15 cellular contexts compared by ENCODE assay signal in genomic region chr13:23770428-23770827, GRCh38.
"Had no signal": no experiment of that assay in that cellular context is flagged by ENCODE, and none has a peak within 500 bp of the region (broad histone marks: within the 10 kb centered on the region; RNA-seq: fewer than 3 reads in every experiment).

No MANE protein-coding gene starts in this region.

- H3K4me3 Mint-ChIP-seq: activated CD8-positive, alpha-beta memory T cell treated with anti-CD3 and anti-CD28 coated beads, Interleukin-2, amount 10 ng/mL, durations not matched to agents 7 days and 5 days; activated naive CD8-positive, alpha-beta T cell; activated T-cell treated with anti-CD3 and anti-CD28 coated beads, Interleukin-2, amount 50 U/mL, for 4 hours had no signal

- H3K27me3 Mint-ChIP-seq: activated CD8-positive, alpha-beta memory T cell treated with anti-CD3 and anti-CD28 coated beads, Interleukin-2, amount 10 ng/mL, durations not matched to agents 7 days and 5 days; activated naive CD8-positive, alpha-beta T cell had no signal

- H3K4me3 ChIP-seq: left lung, ovary, stomach, thoracic aorta had no signal

- DNase-seq: activated CD4-positive, alpha-beta T cell treated with anti-CD3 and anti-CD28 coated beads, Interleukin-2, amount 50 U/mL, for 48 hours; activated CD4-positive, CD25-positive, alpha-beta regulatory T cell treated with anti-CD3 and anti-CD28 coated beads, Interleukin-2, amount 50 U/mL, for 72 hours; activated CD8-positive, alpha-beta memory T cell treated with anti-CD3 and anti-CD28 coated beads, Interleukin-2, amount 10 ng/mL, durations not matched to agents 7 days and 5 days; activated gamma-delta T cell; activated T-cell treated with anti-CD3 and anti-CD28 coated beads, Interleukin-2, amount 50 U/mL, for 4 hours; amygdala; brain microvascular endothelial cell; foreskin fibroblast; left lung; ovary; stimulated activated CD4-positive, alpha-beta T cell treated with anti-CD3 and anti-CD28 coated beads, Interleukin-4, amount 100 ng/mL, for 1 hour; stimulated activated CD8-positive, alpha-beta memory T cell treated with anti-CD3 and anti-CD28 coated beads, Interleukin-4, amount 100 ng/mL, for 48 hours; stomach had no signal

- H3K27ac Mint-ChIP-seq: activated naive CD8-positive, alpha-beta T cell had no signal

- H3K27ac ChIP-seq: brain microvascular endothelial cell, left lung, ovary, stomach, thoracic aorta had no signal

- H3K9me3 Mint-ChIP-seq: activated T-cell treated with anti-CD3 and anti-CD28 coated beads, Interleukin-2, amount 50 U/mL, for 4 hours had no signal

- ATAC-seq: activated CD8-positive, alpha-beta memory T cell treated with anti-CD3 and anti-CD28 coated beads, Interleukin-2, amount 10 ng/mL, durations not matched to agents 7 days and 5 days; activated T-cell treated with anti-CD3 and anti-CD28 coated beads, Interleukin-2, amount 50 U/mL, for 4 hours; left lung had no signal
